In the genomic region with DNA sequence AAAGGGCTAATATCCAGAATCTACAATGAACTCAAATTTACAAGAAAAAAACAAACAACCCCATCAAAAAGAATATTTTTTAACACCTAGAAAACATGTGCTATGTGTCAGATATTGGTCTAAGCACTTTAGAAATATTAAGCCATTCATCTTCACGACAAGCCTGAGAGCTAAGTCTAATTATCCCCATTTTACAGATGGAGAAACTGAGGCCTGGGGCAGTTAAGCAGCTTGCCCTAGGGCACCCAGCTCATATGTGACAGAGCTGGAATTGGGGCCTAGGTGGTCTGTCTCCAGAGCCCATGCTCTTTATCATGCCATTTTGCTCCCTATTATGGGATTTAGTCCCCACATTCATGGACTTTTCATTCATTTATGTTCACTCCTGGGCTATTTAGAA, we compare ENCODE assay signal across 30 cellular contexts.
"Had no signal": no experiment of that assay in that cellular context is flagged by ENCODE, and none has a peak within 500 bp of the region (broad histone marks: within the 10 kb centered on the region; RNA-seq: fewer than 3 reads in every experiment).

No MANE protein-coding gene starts in this region.

- H3K27ac ChIP-seq: PC-9, RWPE1, SJCRH30, SK-N-MC had no signal

- H2AFZ ChIP-seq: PC-9 had no signal

- DNase-seq: MM.1S, MV-4-11, NCI-H1092, NCI-H1105, NCI-H1417 treated with DMSO at 0.1 percent for 48 hours, NCI-H1436 treated with DMSO at 0.1 percent for 48 hours, NCI-H1694 treated with DMSO at 0.1 percent for 48 hours, NCI-H187 treated with DMSO at 0.1 percent for 48 hours, NCI-H2029, NCI-H2081, NCI-H2171 treated with DMSO at 0.1 percent for 48 hours, NCI-H2227 treated with DMSO at 0.1 percent for 48 hours, NCI-H345, NCI-H446, NCI-H510A treated with DMSO at 0.1 percent for 48 hours, NCI-H524 treated with DMSO at 0.1 percent for 48 hours, NCI-H69, NCI-H748 treated with DMSO at 0.1 percent for 48 hours, NCI-H82, PC-9, SHP77, SIG-M5, SJCRH30, T-cell had no signal

- H3K4me1 Mint-ChIP-seq: T-cell had no signal

- H3K9me3 Mint-ChIP-seq: T-cell had no signal

- ATAC-seq: Panc1, Right ventricle myocardium inferior, SK-N-SH treated with all-trans-retinoic acid at 6 μM for 48 hours, T-cell had no signal

- H3K27me3 ChIP-seq: SJCRH30 had no signal

- H3K4me2 ChIP-seq: PC-9 had no signal

- H3K9me3 ChIP-seq: SJCRH30 had no signal

- H3K4me1 ChIP-seq: SJCRH30 had no signal

- FAIRE-seq: RCC 7860 had no signal

- H3K4me3 Mint-ChIP-seq: T-cell had no signal

- H3K4me3 ChIP-seq: PC-9, SJCRH30, SK-N-MC had no signal

- H3K36me3 Mint-ChIP-seq: T-cell had no signal

- H3K36me3 ChIP-seq: SJCRH30 had no signal

- H3K27ac Mint-ChIP-seq: T-cell had no signal
